17 cellular contexts compared by ENCODE assay signal in genomic region chr1:117883620-117884019, GRCh38. TPM values are rescaled to one million over a fixed set of nuclear protein-coding genes. Genes with fewer than 3 reads are reported as not detected.
DNase-seq lines count a peak whose midpoint lies in the region; ATAC-seq, FAIRE-seq and TF ChIP-seq lines count a peak whose summit lies in the region.
"Had no signal": no experiment of that assay in that cellular context is flagged by ENCODE, and none has a peak within 500 bp of the region (broad histone marks: within the 10 kb centered on the region; RNA-seq: fewer than 3 reads in every experiment).

No MANE protein-coding gene starts in this region.

- H3K4me1 ChIP-seq in GM23248 (ENCODE audit: insufficient read depth) (peaks cover 38% of the 10 kb centered on the region), endothelial cell of umbilical vein (ENCODE audit: control insufficient read depth, extremely low read depth, insufficient read depth, low read length) (peaks cover 5% of the 10 kb centered on the region), uterus (no peaks in the 10 kb centered on the region)
- H3K4me1 ChIP-seq: A549, HAP-1 had no signal

- no peaks in the 10 kb centered on the region for H4K20me1 ChIP-seq in GM23248 (ENCODE audit: insufficient read depth)
- no peaks in the 10 kb centered on the region for H4K20me1 ChIP-seq in endothelial cell of umbilical vein (replicated peaks; ENCODE audit: control insufficient read depth, extremely low read depth, insufficient read depth, low read length)

- WGBS in GM23248 (ENCODE audit: low coverage in 1 of 2, low lambda C conversion rate in 2 of 2, missing lambda C conversion rate in 2 of 2), 2 experiments: 98 to 100% methylated on average over 1 of the region's 1 CpG

- H3K4me3 ChIP-seq in GM23248 (no peak overlapping the region), endothelial cell of umbilical vein (replicated peaks in 1 of 3; ENCODE audit: insufficient read depth in 1 of 3, low read depth in 1 of 3, low read length in 3 of 3) (no peak overlapping the region), uterus (no peak overlapping the region)
- H3K4me3 ChIP-seq: A549, GM12878, HAP-1 had no signal

- no peaks in the 10 kb centered on the region for H3K9me3 Mint-ChIP-seq in activated T-cell treated with anti-CD3 and anti-CD28 coated beads, Interleukin-2, amount 50 U/mL, for 4 hours
- H3K9me3 Mint-ChIP-seq: CD14-positive monocyte; CD8-positive, alpha-beta memory T cell; IgD-negative memory B cell had no signal

- no peaks in the 10 kb centered on the region for H3K9me2 ChIP-seq in GM23248 (ENCODE audit: insufficient read depth)

- FAIRE-seq in RCC 7860 (lab: Jason Lieb, UNC) (peak; percentile 35), endothelial cell of umbilical vein (lab: Jason Lieb, UNC) (no peak)
- FAIRE-seq: A549, GM12878, GM18507, H1 had no signal

- TF ChIP-seq POLR2A in endothelial cell of umbilical vein (IDR thresholded peaks at IDR 0.05; ENCODE audit: low read depth, low read length): no peak
- no peak for TF ChIP-seq POLR2A in uterus (IDR thresholded peaks at IDR 0.05)

- DNase-seq in GM23248: peak; percentile 22
- no peak for DNase-seq in RCC 7860 (ENCODE audit: low spot score)
- no peak for DNase-seq in endothelial cell of umbilical vein (ENCODE audit: low read depth, low spot score)
- peak; percentile 19 for DNase-seq in renal cortical epithelial cell (ENCODE audit: low read depth)
- no peak for DNase-seq in putamen (ENCODE audit: low spot score)
- DNase-seq in activated T-cell treated with anti-CD3 and anti-CD28 coated beads, Interleukin-2, amount 50 U/mL, for 4 hours: no peak
- no peak for DNase-seq in uterus
- DNase-seq: CD8-positive, alpha-beta memory T cell; KG1 had no signal

- H3K79me2 ChIP-seq in GM23248 (ENCODE audit: insufficient read depth) (no peaks in the 10 kb centered on the region), endothelial cell of umbilical vein (ENCODE audit: control insufficient read depth, insufficient read depth, low read length) (no peaks in the 10 kb centered on the region)

- peaks cover 25% of the 10 kb centered on the region for H3K36me3 Mint-ChIP-seq in activated T-cell treated with anti-CD3 and anti-CD28 coated beads, Interleukin-2, amount 50 U/mL, for 4 hours (ENCODE audit: insufficient read depth)

- H3K4me2 ChIP-seq in GM23248 (ENCODE audit: unreplicated experiment): no peak overlapping the region
- no peak overlapping the region for H3K4me2 ChIP-seq in endothelial cell of umbilical vein (ENCODE audit: insufficient read depth, low read length)
- H3K4me2 ChIP-seq: A549 had no signal

- dilution Hi-C loops in endothelial cell of umbilical vein (cut with MboI; ENCODE audit: extremely low pct_ligation_motif_present, low sequenced_read_pairs): no loop called here

- H3K9me3 ChIP-seq in GM23248 (ENCODE audit: low read depth) (no peaks in the 10 kb centered on the region), endothelial cell of umbilical vein (replicated peaks; ENCODE audit: control insufficient read depth, insufficient read depth, low read length) (no peaks in the 10 kb centered on the region), uterus (no peaks in the 10 kb centered on the region)
- H3K9me3 ChIP-seq: A549, HAP-1 had no signal

- no TSS peak for BruUV-seq in endothelial cell of umbilical vein (replicated peaks; lab: Mats Ljungman, UMichigan)

- no peaks in the 10 kb centered on the region for H3K27me3 Mint-ChIP-seq in activated T-cell treated with anti-CD3 and anti-CD28 coated beads, Interleukin-2, amount 50 U/mL, for 4 hours (ENCODE audit: low read depth)
- H3K27me3 Mint-ChIP-seq: CD8-positive, alpha-beta memory T cell; IgD-negative memory B cell had no signal

- no peaks in the 10 kb centered on the region for H3K4me1 Mint-ChIP-seq in activated T-cell treated with anti-CD3 and anti-CD28 coated beads, Interleukin-2, amount 50 U/mL, for 4 hours (ENCODE audit: low read depth)
- H3K4me1 Mint-ChIP-seq: CD14-positive monocyte, IgD-negative memory B cell had no signal

- CTCF ChIA-PET in endothelial cell of umbilical vein (lab: Charles Lee): interaction anchor here (1.1 to 1.8 kb wide), 2 partner anchors 12 to 22 kb away, joined by 3 to 9 read pairs; no protein-coding TSS in a partner anchor

- no peak overlapping the region for H3K9ac ChIP-seq in GM23248
- no peak overlapping the region for H3K9ac ChIP-seq in endothelial cell of umbilical vein (replicated peaks; ENCODE audit: extremely low read depth, insufficient read depth, low read length)

- H3F3A ChIP-seq in GM23248 (ENCODE audit: insufficient read depth): peaks cover 30% of the 10 kb centered on the region

- no peaks in the 10 kb centered on the region for H3K27me3 ChIP-seq in GM23248 (replicated peaks; ENCODE audit: insufficient read depth)
- H3K27me3 ChIP-seq in endothelial cell of umbilical vein (ENCODE audit: control insufficient read depth in 2 of 2, insufficient read depth in 2 of 2, low read length in 2 of 2): no peaks in the 10 kb centered on the region
- no peaks in the 10 kb centered on the region for H3K27me3 ChIP-seq in uterus

- TF ChIP-seq CTCF in endothelial cell of umbilical vein (IDR thresholded peaks at IDR 0.05; ENCODE audit: extremely low read depth in 1 of 2, insufficient read depth in 1 of 2, low read depth in 1 of 2, low read length in 2 of 2) (no peak), uterus (IDR thresholded peaks at IDR 0.05) (no peak)

- H3K9me1 ChIP-seq in endothelial cell of umbilical vein (replicated peaks; ENCODE audit: control insufficient read depth, extremely low read depth, insufficient read depth, low read length): no peaks in the 10 kb centered on the region

- intact Hi-C loops in endothelial cell of umbilical vein (cut with micrococcal nuclease): no loop called here
- intact Hi-C loops in uterus (cut with DNase I; ENCODE audit: low total_unique reads): no loop called here

- no peak overlapping the region for H3K4me3 Mint-ChIP-seq in activated T-cell treated with anti-CD3 and anti-CD28 coated beads, Interleukin-2, amount 50 U/mL, for 4 hours
- H3K4me3 Mint-ChIP-seq: CD14-positive monocyte; CD8-positive, alpha-beta memory T cell; IgD-negative memory B cell had no signal

- in situ Hi-C loops in GM23248 (cut with MboI): loop anchor here (10.0 kb wide), 1 partner anchor 349 kb away; no protein-coding TSS in a partner anchor

- H2AFZ ChIP-seq in GM23248: no peak overlapping the region
- no peak overlapping the region for H2AFZ ChIP-seq in endothelial cell of umbilical vein (ENCODE audit: low read depth, low read length)

- no peak for ATAC-seq in HG03457 (IDR thresholded peaks at IDR 0.05; ENCODE audit: unreplicated experiment)
- no peak for ATAC-seq in activated T-cell treated with anti-CD3 and anti-CD28 coated beads, Interleukin-2, amount 50 U/mL, for 4 hours
- ATAC-seq: A549, GM12878 had no signal

- H3K36me3 ChIP-seq in GM23248 (ENCODE audit: low read depth) (peaks cover 9% of the 10 kb centered on the region), endothelial cell of umbilical vein (ENCODE audit: control insufficient read depth in 2 of 2, extremely low read depth in 1 of 2, insufficient read depth in 2 of 2, low read length in 2 of 2) (no peaks in the 10 kb centered on the region), uterus (no peaks in the 10 kb centered on the region)

- POLR2A ChIA-PET in endothelial cell of umbilical vein (lab: Charles Lee): no interaction called here

- H3K27ac ChIP-seq in GM23248 (no peak overlapping the region), endothelial cell of umbilical vein (ENCODE audit: insufficient read depth, low read depth, low read length) (no peak overlapping the region), uterus (no peak overlapping the region)
- H3K27ac ChIP-seq: A549 had no signal

TF ChIP-seq in endothelial cell of umbilical vein, 7 proteins besides CTCF, POLR2A, EP300 and RAD21:
- TF ChIP-seq GATA2 (IDR thresholded peaks at IDR 0.05; ENCODE audit: insufficient read depth, insufficient read length, low read depth, low read length) (no peak), FOS (IDR thresholded peaks at IDR 0.05; ENCODE audit: borderline replicate concordance, insufficient read depth, low read length) (peak; percentile 39)
TF ChIP-seq in endothelial cell of umbilical vein: peak in this region for 1.

RNA-seq across cellular contexts. Expression of gene GDAP2, which starts 45.8 kb away (rescaled TPM):
- 17.9 and 22.6 TPM in 2 replicates for total RNA-seq in GM23248 (2014; rRNA removed; shearing (Covaris generic))
- polyA plus RNA-seq in GM23248 (2016; fragmentation: Nextera tagmentation; extraction: Ambion mirVana) (19.1 and 19.6 TPM in 2 replicates), endothelial cell of umbilical vein (3.8 and 4.5 TPM in 2 replicates)
- total RNA-seq in endothelial cell of umbilical vein (20.7 and 21.5 TPM in 2 replicates), renal cortical epithelial cell (17.0 and 38.1 TPM in 2 replicates), uterus (10 to 100 TPM; 10.5 to 41.9 (median 28.2) TPM)
- 5.1 and 7.3 TPM in 2 replicates for polyA plus RNA-seq in endothelial cell of umbilical vein (2011; cell fraction: cytosol; rRNA removed)
- polyA plus RNA-seq in endothelial cell of umbilical vein (2011; cell fraction: nucleus; rRNA removed): 7.9 and 9.7 TPM in 2 replicates
- polyA plus RNA-seq in endothelial cell of umbilical vein (2012): 8.5 and 12.0 TPM in 2 replicates
- polyA minus RNA-seq in endothelial cell of umbilical vein: 17.8 and 18.0 TPM in 2 replicates
- 11.9 TPM for polyA minus RNA-seq in endothelial cell of umbilical vein (2011; cell fraction: cytosol; rRNA and poly(A)+ RNA removed)
- 38.7 and 49.2 TPM in 2 replicates for polyA minus RNA-seq in endothelial cell of umbilical vein (2011; cell fraction: nucleus; rRNA and poly(A)+ RNA removed)
- 10 to 100 TPM; 18.6 to 24.4 (median 22.2) TPM for total RNA-seq in activated T-cell treated with anti-CD3 and anti-CD28 coated beads, Interleukin-2, amount 50 U/mL, for 4 hours

RNA-seq across cellular contexts. Expression of gene WDR3, which starts 45.9 kb away (rescaled TPM):
- total RNA-seq in GM23248 (2014; rRNA removed; shearing (Covaris generic)): 20.5 and 32.2 TPM in 2 replicates
- polyA plus RNA-seq in GM23248 (2016; fragmentation: Nextera tagmentation; extraction: Ambion mirVana) (28.7 and 31.4 TPM in 2 replicates), endothelial cell of umbilical vein (7.9 and 12.4 TPM in 2 replicates)
- total RNA-seq in endothelial cell of umbilical vein (27.7 and 29.3 TPM in 2 replicates), renal cortical epithelial cell (20.5 and 47.1 TPM in 2 replicates), uterus (10 to 100 TPM in 2 of 4 donors, 1 to 10 TPM in 2; 1.8 to 40.9 (median 15.0) TPM)
- polyA plus RNA-seq in endothelial cell of umbilical vein (2011; cell fraction: cytosol; rRNA removed): 12.7 and 12.8 TPM in 2 replicates
- 14.0 and 19.9 TPM in 2 replicates for polyA plus RNA-seq in endothelial cell of umbilical vein (2011; cell fraction: nucleus; rRNA removed)
- polyA plus RNA-seq in endothelial cell of umbilical vein (2012): 23.2 and 28.6 TPM in 2 replicates
- polyA minus RNA-seq in endothelial cell of umbilical vein: 45.2 and 50.5 TPM in 2 replicates
- 50.7 TPM for polyA minus RNA-seq in endothelial cell of umbilical vein (2011; cell fraction: cytosol; rRNA and poly(A)+ RNA removed)
- polyA minus RNA-seq in endothelial cell of umbilical vein (2011; cell fraction: nucleus; rRNA and poly(A)+ RNA removed): 8.4 and 11.3 TPM in 2 replicates
- 100 to 1,000 TPM; 110 to 137 (median 125) TPM for total RNA-seq in activated T-cell treated with anti-CD3 and anti-CD28 coated beads, Interleukin-2, amount 50 U/mL, for 4 hours

Comparison
In these comparisons a context has a peak if more than half of its experiments do, and no peak if none do; other contexts are left out.
1. DNase-seq: peak in GM23248 (single experiment) and renal cortical epithelial cell (single experiment); none in RCC 7860 (single experiment), endothelial cell of umbilical vein (single experiment), putamen (single experiment), activated T-cell treated with anti-CD3 and anti-CD28 coated beads, Interleukin-2, amount 50 U/mL, for 4 hours (single experiment) and uterus (0 of 2).